14 cellular contexts compared by ENCODE assay signal in genomic region chr4:101224358-101225218, GRCh38.
DNase-seq lines count a peak whose midpoint lies in the region; ATAC-seq and TF ChIP-seq lines count a peak whose summit lies in the region.
"Had no signal": no experiment of that assay in that cellular context is flagged by ENCODE, and none has a peak within 500 bp of the region (broad histone marks: within the 10 kb centered on the region; RNA-seq: fewer than 3 reads in every experiment).

No MANE protein-coding gene starts in this region.

- ATAC-seq in natural killer cell, result peak; percentile 55 to 87 (median 64)
- ATAC-seq in aorta (ENCODE audit: low FRiP score), result peak; percentile 19
- ATAC-seq in right lobe of liver, result no peak

- intact Hi-C loops in natural killer cell (cut with micrococcal nuclease), result no loop called here
- intact Hi-C loops in aorta (cut with DNase I), result no loop called here
- intact Hi-C loops in right lobe of liver (cut with DNase I), result no loop called here

- H3K9me3 ChIP-seq in HEK293 (ENCODE audit: control insufficient read depth, insufficient read depth, low read depth, low read length) (no peaks in the 10 kb centered on the region), aorta (ENCODE audit: control insufficient read depth, low read length) (no peaks in the 10 kb centered on the region), right lobe of liver (no peaks in the 10 kb centered on the region)

- peak overlapping the region; percentile 76 for H3K4me3 Mint-ChIP-seq in natural killer cell
- no peak overlapping the region for H3K4me3 Mint-ChIP-seq in activated CD4-positive, alpha-beta memory T cell treated with anti-CD3 and anti-CD28 coated beads, Interleukin-2, amount 10 ng/mL, durations not matched to agents 7 days and 5 days

- CTCF ChIA-PET in HEK293 (lab: Yijun Ruan, JAX), result interaction anchor here (0.5 to 0.6 kb wide), 2 partner anchors 112 to 1038 kb away, joined by 3 read pairs; no protein-coding TSS in a partner anchor
- CTCF ChIA-PET in activated CD4-positive, alpha-beta memory T cell treated with anti-CD3 and anti-CD28 coated beads, Interleukin-2, amount 10 ng/mL, durations not matched to agents 7 days and 5 days (lab: Charles Lee), result no interaction called here

- no peaks in the 10 kb centered on the region for H3K36me3 ChIP-seq in HEK293 (ENCODE audit: control insufficient read depth in 2 of 2, insufficient read depth in 1 of 2, low read length in 2 of 2)
- no peaks in the 10 kb centered on the region for H3K36me3 ChIP-seq in aorta (ENCODE audit: control insufficient read depth in 1 of 2, insufficient read depth in 2 of 2, low read length in 1 of 2)
- H3K36me3 ChIP-seq in right lobe of liver, result no peaks in the 10 kb centered on the region

- 50 to 61% methylated on average over 4 of the region's 4 CpGs for WGBS in aorta, 2 donors
- 39% methylated on average over 4 of the region's 4 CpGs for WGBS in right lobe of liver (ENCODE audit: insufficient coverage, low coverage, low lambda C conversion rate, missing lambda C conversion rate)

- POLR2A ChIA-PET in HEK293 (lab: Yijun Ruan, JAX), result no interaction called here
- POLR2A ChIA-PET in activated CD4-positive, alpha-beta memory T cell treated with anti-CD3 and anti-CD28 coated beads, Interleukin-2, amount 10 ng/mL, durations not matched to agents 7 days and 5 days (lab: Charles Lee), result interaction anchor here (1.0 kb wide), 1 partner anchor 62 kb away, joined by 3 read pairs; no protein-coding TSS in a partner anchor

- no peak for TF ChIP-seq POLR2A in right lobe of liver (IDR thresholded peaks at IDR 0.05)

- H3K9me3 Mint-ChIP-seq in natural killer cell, result no peaks in the 10 kb centered on the region
- H3K9me3 Mint-ChIP-seq in activated CD4-positive, alpha-beta memory T cell treated with anti-CD3 and anti-CD28 coated beads, Interleukin-2, amount 10 ng/mL, durations not matched to agents 7 days and 5 days, result peaks cover 3% of the 10 kb centered on the region

- H3K4me3 ChIP-seq in HEK293 (ENCODE audit: low read depth, low read length) (no peak overlapping the region), aorta (ENCODE audit: low read length in 2 of 2) (no peak overlapping the region), right lobe of liver (no peak overlapping the region)

- H3K27ac Mint-ChIP-seq in natural killer cell, result peak overlapping the region; percentile 39 to 69
- H3K27ac Mint-ChIP-seq in activated CD4-positive, alpha-beta memory T cell treated with anti-CD3 and anti-CD28 coated beads, Interleukin-2, amount 10 ng/mL, durations not matched to agents 7 days and 5 days, result no peak overlapping the region

- DNase-seq in natural killer cell, result no peak
- DNase-seq in aorta, result no peak
- no peak for DNase-seq in SW 1271 (lab: John Stamatoyannopoulos, UW)
- no peak for DNase-seq in right lobe of liver
- no peak for DNase-seq in activated CD4-positive, alpha-beta memory T cell treated with anti-CD3 and anti-CD28 coated beads, Interleukin-2, amount 10 ng/mL, durations not matched to agents 7 days and 5 days
- DNase-seq: CD8-positive, alpha-beta memory T cell; DND-41; GF-D8; Karpas-422; NCI-H1417; NCI-H2081; SIG-M5 had no signal

- H3K4me1 ChIP-seq in HEK293 (ENCODE audit: control insufficient read depth, insufficient read depth, low read length), result no peaks in the 10 kb centered on the region
- no peaks in the 10 kb centered on the region for H3K4me1 ChIP-seq in aorta (ENCODE audit: control insufficient read depth in 1 of 2, insufficient read depth in 2 of 2, low read length in 2 of 2)
- peaks cover 0 to 8% (median 0%) of the 10 kb centered on the region in 4 donors for H3K4me1 ChIP-seq in right lobe of liver

- H3K27ac ChIP-seq in HEK293 (ENCODE audit: extremely low read depth, low read depth, low read length) (no peak overlapping the region), VCaP (peak overlapping the region; percentile 53), aorta (ENCODE audit: low read depth in 1 of 2, low read length in 2 of 2) (no peak overlapping the region), right lobe of liver (no peak overlapping the region)

- no peaks in the 10 kb centered on the region for H3K27me3 Mint-ChIP-seq in natural killer cell (ENCODE audit: low read depth in 2 of 2)
- H3K27me3 Mint-ChIP-seq in activated CD4-positive, alpha-beta memory T cell treated with anti-CD3 and anti-CD28 coated beads, Interleukin-2, amount 10 ng/mL, durations not matched to agents 7 days and 5 days, result no peaks in the 10 kb centered on the region
- H3K27me3 Mint-ChIP-seq: CD8-positive, alpha-beta memory T cell had no signal

- no peaks in the 10 kb centered on the region for H3K36me3 Mint-ChIP-seq in natural killer cell
- peaks cover 3% of the 10 kb centered on the region for H3K36me3 Mint-ChIP-seq in activated CD4-positive, alpha-beta memory T cell treated with anti-CD3 and anti-CD28 coated beads, Interleukin-2, amount 10 ng/mL, durations not matched to agents 7 days and 5 days (ENCODE audit: low read depth)

- H3K4me1 Mint-ChIP-seq in natural killer cell, result peaks cover 57 to 64% of the 10 kb centered on the region in 2 donors
- H3K4me1 Mint-ChIP-seq in activated CD4-positive, alpha-beta memory T cell treated with anti-CD3 and anti-CD28 coated beads, Interleukin-2, amount 10 ng/mL, durations not matched to agents 7 days and 5 days, result peaks cover 5% of the 10 kb centered on the region

- TF ChIP-seq CTCF in HEK293 (tag by site-specific recombination; IDR thresholded peaks at IDR 0.05) (no peak), VCaP (conservative IDR thresholded peaks at IDR 0.05) (no peak), natural killer cell (IDR thresholded peaks at IDR 0.05) (no peak), right lobe of liver (IDR thresholded peaks at IDR 0.05) (no peak)

- no peaks in the 10 kb centered on the region for H3K27me3 ChIP-seq in aorta (ENCODE audit: control insufficient read depth in 1 of 2, insufficient read depth in 2 of 2, low read length in 1 of 2)
- H3K27me3 ChIP-seq in right lobe of liver, result no peaks in the 10 kb centered on the region

TF ChIP-seq in HEK293, 187 proteins besides CTCF, POLR2A, EP300 and RAD21:
- no peak for TF ChIP-seq ZNF514 (tag by site-specific recombination; IDR thresholded peaks at IDR 0.05)
- TF ChIP-seq PRDM1 (tag by site-specific recombination; IDR thresholded peaks at IDR 0.05), result peak; percentile 30; the same call in 1 of the 2 replicates
TF ChIP-seq in HEK293: peak in this region for 1.

Comparison
In these comparisons a context has a peak if more than half of its experiments do, and no peak if none do; other contexts are left out.
1. ATAC-seq: peak in natural killer cell (3 of 3) and aorta (single experiment); none in right lobe of liver (0 of 4).